10 cellular contexts compared by ENCODE assay signal in genomic region chr17:75927286-75927922, GRCh38. TPM values are rescaled to one million over a fixed set of nuclear protein-coding genes. Genes with fewer than 3 reads are reported as not detected.
A peak's percentile ranks its signal among the peaks of the same experiment; 100 is the strongest.
DNase-seq lines count a peak whose midpoint lies in the region; ATAC-seq and TF ChIP-seq lines count a peak whose summit lies in the region.
"Had no signal": no experiment of that assay in that cellular context is flagged by ENCODE, and none has a peak within 500 bp of the region (broad histone marks: within the 10 kb centered on the region; RNA-seq: fewer than 3 reads in every experiment).

No MANE protein-coding gene starts in this region.

- H3K4me3 Mint-ChIP-seq in activated CD4-positive, alpha-beta T cell treated with anti-CD3 and anti-CD28 coated beads, Interleukin-2, amount 10 ng/mL, durations not matched to agents 24 days and 14 days: no peak overlapping the region

- H3K4me1 Mint-ChIP-seq in activated CD4-positive, alpha-beta T cell treated with anti-CD3 and anti-CD28 coated beads, Interleukin-2, amount 10 ng/mL, durations not matched to agents 24 days and 14 days: no peaks in the 10 kb centered on the region

- peaks cover 5% of the 10 kb centered on the region for H3K36me3 Mint-ChIP-seq in activated CD4-positive, alpha-beta T cell treated with anti-CD3 and anti-CD28 coated beads, Interleukin-2, amount 10 ng/mL, durations not matched to agents 24 days and 14 days (ENCODE audit: low read depth)

- H3K27me3 Mint-ChIP-seq in activated CD4-positive, alpha-beta T cell treated with anti-CD3 and anti-CD28 coated beads, Interleukin-2, amount 10 ng/mL, durations not matched to agents 24 days and 14 days: no peaks in the 10 kb centered on the region

- H3K4me3 ChIP-seq in AG04449 (ENCODE audit: low read depth, low read length) (no peak overlapping the region), Peyer's patch (no peak overlapping the region)

- DNase-seq in AG04449 (ENCODE audit: low read depth, low spot score) (no peak), Peyer's patch (no peak), left ventricle myocardium superior (no peak), nucleus accumbens (lab: John Stamatoyannopoulos, UW) (no peak), medulla oblongata (ENCODE audit: extremely low spot score) (no peak)
- no peak for DNase-seq in activated CD4-positive, alpha-beta T cell treated with anti-CD3 and anti-CD28 coated beads, Interleukin-2, amount 10 ng/mL, durations not matched to agents 24 days and 14 days
- DNase-seq: NCI-H774 had no signal

- no peak for TF ChIP-seq POLR2A in Peyer's patch (IDR thresholded peaks at IDR 0.05)

- no peak overlapping the region for H3K27ac Mint-ChIP-seq in activated CD4-positive, alpha-beta T cell treated with anti-CD3 and anti-CD28 coated beads, Interleukin-2, amount 10 ng/mL, durations not matched to agents 24 days and 14 days

- POLR2A ChIA-PET in AG04449 (lab: Yijun Ruan, JAX): no interaction called here

- H3K27me3 ChIP-seq in Peyer's patch: no peaks in the 10 kb centered on the region

- no peak overlapping the region for H3K27ac ChIP-seq in Peyer's patch
- H3K27ac ChIP-seq: parathyroid adenoma had no signal

- H3K9me3 Mint-ChIP-seq in activated CD4-positive, alpha-beta T cell treated with anti-CD3 and anti-CD28 coated beads, Interleukin-2, amount 10 ng/mL, durations not matched to agents 24 days and 14 days: no peaks in the 10 kb centered on the region

- no peaks in the 10 kb centered on the region for H3K9me3 ChIP-seq in Peyer's patch

- H3K36me3 ChIP-seq in Peyer's patch: no peaks in the 10 kb centered on the region

- H3K4me1 ChIP-seq in Peyer's patch: peaks cover 0 to 19% (median 2%) of the 10 kb centered on the region in 4 donors
- H3K4me1 ChIP-seq: parathyroid adenoma had no signal

- intact Hi-C loops in left ventricle myocardium superior (cut with micrococcal nuclease): no loop called here
- intact Hi-C loops in activated CD4-positive, alpha-beta T cell treated with anti-CD3 and anti-CD28 coated beads, Interleukin-2, amount 10 ng/mL, durations not matched to agents 24 days and 14 days (cut with micrococcal nuclease): no loop called here

- CTCF ChIA-PET in AG04449 (lab: Yijun Ruan, JAX): interaction anchor here (0.8 to 5.6 kb wide), 9 partner anchors 9 to 70 kb away, joined by 3 to 33 read pairs (median 4); partner anchors contain the start of gene MRPL38

- TF ChIP-seq CTCF in AG04449 (IDR thresholded peaks at IDR 0.05; ENCODE audit: insufficient read depth, low read length, missing control alignments) (peak; percentile 20), GM12872 (IDR thresholded peaks at IDR 0.05; ENCODE audit: insufficient read depth, low read depth, low read length) (peak; percentile 69), Peyer's patch (IDR thresholded peaks at IDR 0.05) (peak in 4 of 6 experiments; percentile 19 to 45 (median 35))

- peak; percentile 46 for ATAC-seq in left ventricle myocardium superior
- ATAC-seq in GM21717 (IDR thresholded peaks at IDR 0.05; ENCODE audit: unreplicated experiment): no peak

RNA-seq across cellular contexts. Expression of gene FBF1, which starts 13.4 kb away (rescaled TPM):
- total RNA-seq in Peyer's patch: 10 to 100 TPM in 3 of 4 donors, 1 to 10 TPM in 1; 7.2 to 47.0 (median 25.0) TPM
- total RNA-seq in left ventricle myocardium superior: 4.2 TPM
- 17.5 and 18.6 TPM in 2 replicates for total RNA-seq in activated CD4-positive, alpha-beta T cell treated with anti-CD3 and anti-CD28 coated beads, Interleukin-2, amount 10 ng/mL, durations not matched to agents 24 days and 14 days

RNA-seq across cellular contexts. Expression of gene MRPL38, which starts 22.7 kb away (rescaled TPM):
- total RNA-seq in Peyer's patch (10 to 100 TPM; 61.1 to 95.7 (median 72.9) TPM), left ventricle myocardium superior (124 TPM)
- 151 and 157 TPM in 2 replicates for total RNA-seq in activated CD4-positive, alpha-beta T cell treated with anti-CD3 and anti-CD28 coated beads, Interleukin-2, amount 10 ng/mL, durations not matched to agents 24 days and 14 days

RNA-seq across cellular contexts. Expression of gene TRIM65, which starts 30.7 kb away (rescaled TPM):
- 10 to 100 TPM; 14.0 to 22.7 (median 16.9) TPM for total RNA-seq in Peyer's patch
- 11.4 TPM for total RNA-seq in left ventricle myocardium superior
- total RNA-seq in activated CD4-positive, alpha-beta T cell treated with anti-CD3 and anti-CD28 coated beads, Interleukin-2, amount 10 ng/mL, durations not matched to agents 24 days and 14 days: 47.6 and 48.1 TPM in 2 replicates

RNA-seq across cellular contexts. Expression of gene TRIM47, which starts 49.0 kb away (rescaled TPM):
- total RNA-seq in Peyer's patch (10 to 100 TPM; 16.5 to 61.4 (median 45.7) TPM), left ventricle myocardium superior (24.4 TPM)
- total RNA-seq in activated CD4-positive, alpha-beta T cell treated with anti-CD3 and anti-CD28 coated beads, Interleukin-2, amount 10 ng/mL, durations not matched to agents 24 days and 14 days: 25.2 and 33.2 TPM in 2 replicates

RNA-seq across cellular contexts. Expression of gene ACOX1, which starts 51.6 kb away (rescaled TPM):
- 100 to 1,000 TPM in 3 of 4 donors, 10 to 100 TPM in 1; 26.4 to 268 (median 193) TPM for total RNA-seq in Peyer's patch
- 101 TPM for total RNA-seq in left ventricle myocardium superior
- 29.2 and 30.0 TPM in 2 replicates for total RNA-seq in activated CD4-positive, alpha-beta T cell treated with anti-CD3 and anti-CD28 coated beads, Interleukin-2, amount 10 ng/mL, durations not matched to agents 24 days and 14 days
